8 cellular contexts compared by ENCODE assay signal in genomic region chr11:62727007-62727832, GRCh38. TPM values are rescaled to one million over a fixed set of nuclear protein-coding genes. Genes with fewer than 3 reads are reported as not detected.
A peak's percentile ranks its signal among the peaks of the same experiment; 100 is the strongest.
DNase-seq lines count a peak whose midpoint lies in the region; ATAC-seq and TF ChIP-seq lines count a peak whose summit lies in the region.

Gene HNRNPUL2, minus strand, starts transcription at chr11:62727457. Its CDS starts 301 bp downstream, at chr11:62727156.

- no peaks in the 10 kb centered on the region for H3K9me2 ChIP-seq in PC-9 (ENCODE audit: insufficient read depth)

- peaks cover 84% of the 10 kb centered on the region for H3K79me2 ChIP-seq in PC-9 (ENCODE audit: low read depth)

- CTCF ChIA-PET in PC-9 (lab: Charles Lee) = interaction anchor here (0.6 to 1.5 kb wide), 4 partner anchors 26 to 332 kb away, joined by 3 to 9 read pairs (median 7); partner anchors contain the start of gene ZBTB3

- peaks cover 54% of the 10 kb centered on the region for H3F3A ChIP-seq in PC-9 (ENCODE audit: insufficient read depth, low read depth)

- DNase-seq in DMS153 treated with DMSO at 0.1 percent for 48 hours (lab: John Stamatoyannopoulos, UW; ENCODE audit: unreplicated experiment) = peak; percentile 94
- DNase-seq in Jurkat, Clone E6-1 (ENCODE audit: low read depth, low spot score) = peak; percentile 99
- peak; percentile 98 to 99 for DNase-seq in PC-9
- peak; percentile 98 for DNase-seq in activated T-cell treated with anti-CD3 and anti-CD28 coated beads, Interleukin-2, amount 50 U/mL, for 1 hour
- DNase-seq in erythroblast (lab: John Stamatoyannopoulos, UW) = peak; percentile 99
- DNase-seq in stimulated activated CD8-positive, alpha-beta memory T cell treated with anti-CD3 and anti-CD28 coated beads, Interleukin-7, amount 100 ng/mL, for 24 hours (ENCODE audit: low read depth) = peak; percentile 94

- H3K27me3 ChIP-seq in PC-9 (ENCODE audit: insufficient read depth, low read depth) (no peaks in the 10 kb centered on the region), muscle layer of colon (ENCODE audit: control insufficient read depth in 1 of 2, insufficient read depth in 2 of 2, low read length in 2 of 2) (no peaks in the 10 kb centered on the region)

- peaks cover 33% of the 10 kb centered on the region for H3K36me3 ChIP-seq in PC-9 (ENCODE audit: low read depth)
- peaks cover 21% of the 10 kb centered on the region for H3K36me3 ChIP-seq in muscle layer of colon (ENCODE audit: insufficient read depth, low read length)

- H3K27ac ChIP-seq in PC-9 (peak within 1 kb of the TSS; percentile 76), muscle layer of colon (ENCODE audit: low read depth, low read length) (peak within 1 kb of the TSS; percentile 90)

- peaks cover 47% of the 10 kb centered on the region for H4K20me1 ChIP-seq in PC-9 (ENCODE audit: insufficient read depth)

- no TSS peak for BruUV-seq in PC-9 (replicated peaks; lab: Mats Ljungman, UMichigan)

- H2AFZ ChIP-seq in PC-9 = peak within 1 kb of the TSS; percentile 93

- intact Hi-C loops in PC-9 (cut with micrococcal nuclease; ENCODE audit: unreplicated experiment) = loop anchor here (2.0 to 5.0 kb wide), 7 partner anchors 55 to 155 kb away; partner anchors contain the start of genes EML3, LBHD1, ROM1 and SLC3A2

- peak; percentile 65 for ATAC-seq in GM21619 (IDR thresholded peaks at IDR 0.05; ENCODE audit: unreplicated experiment)

- H3K4me1 ChIP-seq in PC-9 (replicated peaks; ENCODE audit: insufficient read depth) = peaks cover 26% of the 10 kb centered on the region
- H3K4me1 ChIP-seq in muscle layer of colon (ENCODE audit: insufficient read depth, low read length) = peaks cover 40% of the 10 kb centered on the region

- H3K9ac ChIP-seq in muscle layer of colon (ENCODE audit: low read length) = peak within 1 kb of the TSS; percentile 95

- peak; percentile 97 for TF ChIP-seq POLR2A in erythroblast (IDR thresholded peaks at IDR 0.05; ENCODE audit: low read length)

- POLR2A ChIA-PET in PC-9 (lab: Charles Lee; ENCODE audit: unreplicated experiment) = interaction anchor here (0.5 to 1.4 kb wide), 24 partner anchors 10 to 1590 kb away, joined by 3 to 50 read pairs (median 5); partner anchors contain the start of genes B3GAT3, C11orf98, CSKMT and GANAB

- peak within 1 kb of the TSS; percentile 97 for H3K4me2 ChIP-seq in PC-9

- TF ChIP-seq CTCF in PC-9 (conservative IDR thresholded peaks at IDR 0.05) = no peak

- H3K4me3 ChIP-seq in Jurkat, Clone E6-1 (ENCODE audit: low read length) = peak within 1 kb of the TSS; percentile 78
- H3K4me3 ChIP-seq in PC-9 (peak within 1 kb of the TSS; percentile 84), muscle layer of colon (ENCODE audit: low read depth in 1 of 2, low read length in 2 of 2) (peak within 1 kb of the TSS; percentile 66 to 94)

- H3K9me3 ChIP-seq in PC-9 (ENCODE audit: insufficient read depth, low read depth) (no peaks in the 10 kb centered on the region), muscle layer of colon (ENCODE audit: low read length) (no peaks in the 10 kb centered on the region)

RNA-seq across cellular contexts. Expression of gene HNRNPUL2, which starts in this region (rescaled TPM):
- polyA plus RNA-seq in Jurkat, Clone E6-1 (2012; ENCODE audit: insufficient read depth, insufficient read length) = 43.2 TPM
- total RNA-seq in PC-9 (2021) = 55.2 and 76.9 TPM in 2 replicates

Comparison
In these comparisons a context has a peak if more than half of its experiments do, and no peak if none do; other contexts are left out.
1. Peak in every context shown above with its lines: DNase-seq, ATAC-seq, H3K4me3 ChIP-seq and H3K27ac ChIP-seq.